1 cellular context compared by ENCODE assay signal in genomic region chr6:36848658-36849441, GRCh38.
TF ChIP-seq lines count a peak whose summit lies in the region.

No MANE protein-coding gene starts in this region.

TF ChIP-seq in K562, 482 proteins besides CTCF, POLR2A, EP300 and RAD21 (continued from another document and continues in another):
- TF ChIP-seq HCFC1 (IDR thresholded peaks at IDR 0.05; ENCODE audit: low read depth, low read length) (no peak), PRMT5 (CRISPR knock-in tag; IDR thresholded peaks at IDR 0.05) (no peak), RUNX1 (IDR thresholded peaks at IDR 0.05; ENCODE audit: low read depth) (no peak), SREBF1 (IDR thresholded peaks at IDR 0.05; ENCODE audit: borderline replicate concordance, low read depth, low read length) (no peak), ZNF695 (CRISPR knock-in tag; IDR thresholded peaks at IDR 0.05) (no peak), PHF8 (IDR thresholded peaks at IDR 0.05; ENCODE audit: borderline replicate concordance, low read length) (no peak), ZNF79 (CRISPR knock-in tag; IDR thresholded peaks at IDR 0.05; ENCODE audit: low read depth) (no peak), OTX1 (CRISPR knock-in tag; IDR thresholded peaks at IDR 0.05) (no peak), AFF4 (CRISPR knock-in tag; IDR thresholded peaks at IDR 0.05) (no peak), SMAD2 (IDR thresholded peaks at IDR 0.05; ENCODE audit: low read depth, low read length) (no peak), MCM5 (IDR thresholded peaks at IDR 0.05; ENCODE audit: low read depth) (no peak), ZNF184 (CRISPR knock-in tag; IDR thresholded peaks at IDR 0.05) (no peak), NKRF (IDR thresholded peaks at IDR 0.05; ENCODE audit: borderline replicate concordance) (peak; percentile 91; the same call in 1 of the 2 replicates), ZNF316 (IDR thresholded peaks at IDR 0.05) (no peak), FOXM1 (IDR thresholded peaks at IDR 0.05; ENCODE audit: low read depth) (no peak), FOXM1 (CRISPR knock-in tag; IDR thresholded peaks at IDR 0.05; ENCODE audit: low read depth) (no peak), STAT6 (CRISPR knock-in tag; IDR thresholded peaks at IDR 0.05) (no peak), E2F8 (IDR thresholded peaks at IDR 0.05; ENCODE audit: low read depth, partially characterized antibody) (no peak), ZNF766 (CRISPR knock-in tag; conservative IDR thresholded peaks at IDR 0.05) (no peak), MTA2 (IDR thresholded peaks at IDR 0.05; ENCODE audit: low read depth) (no peak; the same call in 1 of the 2 replicates), PHF21A (IDR thresholded peaks at IDR 0.05; ENCODE audit: borderline replicate concordance, low read depth) (peak; percentile 71; the same call in 1 of the 2 replicates), TAL1 (IDR thresholded peaks at IDR 0.05) (peak; percentile 61), CREB3L1 (IDR thresholded peaks at IDR 0.05; ENCODE audit: borderline replicate concordance, low read depth) (no peak), MGA (IDR thresholded peaks at IDR 0.05) (peak; percentile 95), TFAP4 (CRISPR knock-in tag; IDR thresholded peaks at IDR 0.05; ENCODE audit: borderline replicate concordance) (peak; percentile 100), ZC3H8 (IDR thresholded peaks at IDR 0.05) (no peak), EP400 (IDR thresholded peaks at IDR 0.05) (no peak; the same call in 1 of the 2 replicates), ZNF511 (CRISPR knock-in tag; IDR thresholded peaks at IDR 0.05) (peak; percentile 61; the same call in 1 of the 2 replicates), U2AF2 (optimal IDR thresholded peaks at IDR 0.05; ENCODE audit: low read depth, low read length) (no peak), MIER1 (IDR thresholded peaks at IDR 0.05; ENCODE audit: low read depth) (no peak)
